ENCODE assay signal across 25 cellular contexts in genomic region chr3:41131224-41131623, GRCh38.
DNase-seq lines count a peak whose midpoint lies in the region; ATAC-seq and TF ChIP-seq lines count a peak whose summit lies in the region.
"Had no signal": no experiment of that assay in that cellular context is flagged by ENCODE, and none has a peak within 500 bp of the region (broad histone marks: within the 10 kb centered on the region; RNA-seq: fewer than 3 reads in every experiment).

No MANE protein-coding gene starts in this region.

- H3K4me3 ChIP-seq in PC-3 (ENCODE audit: low read length): peak overlapping the region; percentile 31; the same call in 1 of the 2 replicates
- H3K4me3 ChIP-seq: A549, left ventricle myocardium inferior, right lobe of liver, SJSA1, upper lobe of right lung had no signal

- H3K4me2 ChIP-seq in PC-3 (ENCODE audit: low read length): peak overlapping the region; percentile 59
- H3K4me2 ChIP-seq: A549, KMS-11 had no signal

- no peaks in the 10 kb centered on the region for H3F3A ChIP-seq in PC-3 (ENCODE audit: low read length, unreplicated experiment)

- H3K4me3 Mint-ChIP-seq in stimulated activated naive B cell treated with anti-CD40 and anti-IgM and Interleukin-4, amounts not matched to agents 10 μg/mL and 1 μg/mL and 100 μg/mL, for 72 hours: no peak overlapping the region
- H3K4me3 Mint-ChIP-seq: activated naive CD4-positive, alpha-beta T cell treated with anti-CD3 and anti-CD28 coated beads, Interleukin-2, amount 50 U/mL, for 24 hours; B cell had no signal

- DNase-seq in EL (peak; percentile 58), PC-3 (peak; percentile 95), brain pericyte (ENCODE audit: low read depth, low spot score) (peak; percentile 13), islet precursor cell (peak; percentile 98), ureter (ENCODE audit: low spot score) (no peak), globus pallidus (ENCODE audit: low spot score) (no peak)
- DNase-seq in stimulated activated naive B cell treated with anti-CD40 and anti-IgM and Interleukin-4, amounts not matched to agents 10 μg/mL and 1 μg/mL and 100 μg/mL, for 72 hours: no peak
- DNase-seq in activated CD8-positive, alpha-beta memory T cell treated with anti-CD3 and anti-CD28 coated beads, Interleukin-2, amount 50 U/mL, for 4 hours: no peak
- DNase-seq: activated CD4-positive, alpha-beta T cell treated with anti-CD3 and anti-CD28 coated beads for 48 hours; anterior cingulate cortex; DND-41; left ventricle myocardium inferior; NCI-H1048; NCI-H187; right lobe of liver; stimulated activated CD4-positive, alpha-beta T cell treated with anti-CD3 and anti-CD28 coated beads, Interleukin-15, amount 100 ng/mL, for 24 hours; stimulated activated CD8-positive, alpha-beta memory T cell treated with anti-CD3 and anti-CD28 coated beads, Interleukin-4, amount 100 ng/mL, for 48 hours; T-helper 1 cell; upper lobe of right lung had no signal

- intact Hi-C loops in PC-3 (cut with micrococcal nuclease): no loop called here

- H3K27me3 Mint-ChIP-seq in stimulated activated naive B cell treated with anti-CD40 and anti-IgM and Interleukin-4, amounts not matched to agents 10 μg/mL and 1 μg/mL and 100 μg/mL, for 72 hours: peaks cover 0 to 12% of the 10 kb centered on the region in 2 donors
- H3K27me3 Mint-ChIP-seq: activated naive CD4-positive, alpha-beta T cell treated with anti-CD3 and anti-CD28 coated beads, Interleukin-2, amount 50 U/mL, for 24 hours had no signal

- H3K27ac Mint-ChIP-seq in stimulated activated naive B cell treated with anti-CD40 and anti-IgM and Interleukin-4, amounts not matched to agents 10 μg/mL and 1 μg/mL and 100 μg/mL, for 72 hours: no peak overlapping the region
- H3K27ac Mint-ChIP-seq: activated naive CD4-positive, alpha-beta T cell treated with anti-CD3 and anti-CD28 coated beads, Interleukin-2, amount 50 U/mL, for 24 hours; B cell had no signal

- peaks cover 11 to 15% of the 10 kb centered on the region in 2 donors for H3K9me3 Mint-ChIP-seq in stimulated activated naive B cell treated with anti-CD40 and anti-IgM and Interleukin-4, amounts not matched to agents 10 μg/mL and 1 μg/mL and 100 μg/mL, for 72 hours

- peak overlapping the region; percentile 39; the same call in 1 of the 2 replicates for H2AFZ ChIP-seq in PC-3 (ENCODE audit: low read length)

- H3K9me2 ChIP-seq in PC-3 (replicated peaks; ENCODE audit: low read length): no peaks in the 10 kb centered on the region

- H3K36me3 Mint-ChIP-seq in stimulated activated naive B cell treated with anti-CD40 and anti-IgM and Interleukin-4, amounts not matched to agents 10 μg/mL and 1 μg/mL and 100 μg/mL, for 72 hours: peaks cover 3% of the 10 kb centered on the region in 2 donors

- no peak for TF ChIP-seq CTCF in PC-3 (conservative IDR thresholded peaks at IDR 0.05; ENCODE audit: low read depth, low read length)

- no peaks in the 10 kb centered on the region for H3K36me3 ChIP-seq in PC-3 (ENCODE audit: low read depth, low read length)
- H3K36me3 ChIP-seq: left ventricle myocardium inferior, right lobe of liver, SJSA1, upper lobe of right lung had no signal

- no peaks in the 10 kb centered on the region for H3K79me2 ChIP-seq in PC-3 (ENCODE audit: low read length)

- no TSS peak for BruUV-seq in PC-3 (replicated peaks; lab: Mats Ljungman, UMichigan)

- H3K9me3 ChIP-seq in PC-3 (ENCODE audit: low read length): peaks cover 11% of the 10 kb centered on the region; the same call in 1 of the 2 replicates
- H3K9me3 ChIP-seq: right lobe of liver, SJSA1 had no signal

- peak overlapping the region; percentile 55; the same call in 1 of the 2 replicates for H3K9ac ChIP-seq in PC-3 (ENCODE audit: low read length)
- H3K9ac ChIP-seq: KMS-11 had no signal

- H3K27ac ChIP-seq in PC-3 (ENCODE audit: low read length): peak overlapping the region; percentile 93
- H3K27ac ChIP-seq: A549, KMS-11, left ventricle myocardium inferior, right lobe of liver, SJSA1, upper lobe of right lung had no signal

- H3K4me1 Mint-ChIP-seq in stimulated activated naive B cell treated with anti-CD40 and anti-IgM and Interleukin-4, amounts not matched to agents 10 μg/mL and 1 μg/mL and 100 μg/mL, for 72 hours: peaks cover 0 to 3% of the 10 kb centered on the region in 2 donors
- H3K4me1 Mint-ChIP-seq: activated naive CD4-positive, alpha-beta T cell treated with anti-CD3 and anti-CD28 coated beads, Interleukin-2, amount 50 U/mL, for 24 hours; B cell had no signal

- CTCF ChIA-PET in PC-3 (lab: Charles Lee): no interaction called here

- H4K20me1 ChIP-seq in PC-3 (ENCODE audit: low read length): no peaks in the 10 kb centered on the region

- POLR2A ChIA-PET in PC-3 (lab: Charles Lee; ENCODE audit: unreplicated experiment): no interaction called here

- ATAC-seq in PC-3: peak; percentile 48
- no peak for ATAC-seq in stimulated activated naive B cell treated with anti-CD40 and anti-IgM and Interleukin-4, amounts not matched to agents 10 μg/mL and 1 μg/mL and 100 μg/mL, for 72 hours (replicated peaks)
- ATAC-seq: A549, Panc1, right lobe of liver, upper lobe of right lung had no signal

- H3K4me1 ChIP-seq in PC-3 (ENCODE audit: insufficient read depth, low read length): peaks cover 32% of the 10 kb centered on the region
- H3K4me1 ChIP-seq: A549, left ventricle myocardium inferior, right lobe of liver, SJSA1, upper lobe of right lung had no signal

- no peaks in the 10 kb centered on the region for H3K27me3 ChIP-seq in PC-3 (ENCODE audit: low read length)
- H3K27me3 ChIP-seq: right lobe of liver, SJSA1, upper lobe of right lung had no signal

Comparison
In these comparisons a context has a peak if more than half of its experiments do, and no peak if none do; other contexts are left out.
1. DNase-seq: peak in EL (single experiment), PC-3 (single experiment), brain pericyte (single experiment) and islet precursor cell (single experiment); none in stimulated activated naive B cell treated with anti-CD40 and anti-IgM and Interleukin-4, amounts not matched to agents 10 μg/mL and 1 μg/mL and 100 μg/mL, for 72 hours (single experiment), ureter (single experiment), globus pallidus (single experiment) and activated CD8-positive, alpha-beta memory T cell treated with anti-CD3 and anti-CD28 coated beads, Interleukin-2, amount 50 U/mL, for 4 hours (single experiment).